In the genomic region with DNA sequence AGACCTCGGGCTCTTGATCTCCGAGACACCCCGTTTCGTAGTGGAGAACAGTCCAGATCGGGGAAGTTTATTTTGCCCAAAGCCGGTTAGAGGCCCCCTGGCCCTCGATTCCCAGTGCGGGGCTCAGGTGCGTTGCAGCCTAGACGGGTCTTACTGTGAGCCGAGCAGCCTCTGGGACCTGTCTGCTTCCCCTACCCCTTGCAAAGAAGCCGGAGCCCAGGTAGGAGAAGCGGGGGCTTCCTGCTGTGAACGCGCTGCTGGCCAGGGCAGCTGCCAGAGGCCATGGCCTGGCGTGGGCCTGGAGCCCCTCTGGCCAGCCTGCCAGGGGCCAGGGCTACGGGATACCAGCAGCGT, we compare ENCODE assay signal across 8 cellular contexts. TPM values are rescaled to one million over a fixed set of nuclear protein-coding genes. Genes with fewer than 3 reads are reported as not detected.
DNase-seq lines count a peak whose midpoint lies in the region; ATAC-seq and TF ChIP-seq lines count a peak whose summit lies in the region.

No MANE protein-coding gene starts in this region.

- no peaks in the 10 kb centered on the region for H3K9me3 ChIP-seq in H9 (ENCODE audit: control insufficient read depth, low read depth, low read length)
- no peaks in the 10 kb centered on the region for H3K9me3 ChIP-seq in right cardiac atrium (ENCODE audit: control insufficient read depth, low read length)

- H3K9me3 Mint-ChIP-seq in H9 (no peaks in the 10 kb centered on the region), progenitor cell of endocrine pancreas (ENCODE audit: low read depth) (no peaks in the 10 kb centered on the region)
- H3K9me3 Mint-ChIP-seq in stimulated activated memory B cell treated with anti-CD40 and anti-IgM and Interleukin-4, amounts not matched to agents 10 μg/mL and 1 μg/mL and 100 μg/mL, for 72 hours, result no peaks in the 10 kb centered on the region

- no peak overlapping the region for H4K91ac ChIP-seq in H9 (ENCODE audit: insufficient read length, low read depth, low read length)

- H3K4me3 Mint-ChIP-seq in H9 (peak overlapping the region; percentile 39 to 73), progenitor cell of endocrine pancreas (ENCODE audit: low read depth) (no peak overlapping the region)
- H3K4me3 Mint-ChIP-seq in stimulated activated memory B cell treated with anti-CD40 and anti-IgM and Interleukin-4, amounts not matched to agents 10 μg/mL and 1 μg/mL and 100 μg/mL, for 72 hours, result peak overlapping the region; percentile 77

- H3K27ac ChIP-seq in H9 (ENCODE audit: insufficient read length, low read depth, low read length) (no peak overlapping the region), right cardiac atrium (ENCODE audit: low read length) (peak overlapping the region; percentile 15)

- peaks cover 3 to 25% of the 10 kb centered on the region in 2 experiments for H3K4me1 Mint-ChIP-seq in H9
- H3K4me1 Mint-ChIP-seq in stimulated activated memory B cell treated with anti-CD40 and anti-IgM and Interleukin-4, amounts not matched to agents 10 μg/mL and 1 μg/mL and 100 μg/mL, for 72 hours, result peaks cover 74% of the 10 kb centered on the region
- peaks cover 2% of the 10 kb centered on the region for H3K4me1 Mint-ChIP-seq in progenitor cell of endocrine pancreas (ENCODE audit: low read depth)

- no peak overlapping the region for H2BK12ac ChIP-seq in H9 (ENCODE audit: insufficient read length, low read depth, low read length)

- H3T11ph ChIP-seq in H9 (ENCODE audit: low read length), result no peak overlapping the region

- H2BK20ac ChIP-seq in H9 (ENCODE audit: low read depth, low read length, poor library complexity, severe bottlenecking), result no peak overlapping the region

- intact Hi-C loops in right cardiac atrium (cut with DNase I), result no loop called here

- H2BK15ac ChIP-seq in H9 (ENCODE audit: low read depth, low read length), result no peak overlapping the region

- H3K27me3 ChIP-seq in H9 (ENCODE audit: insufficient read depth, low read length) (no peaks in the 10 kb centered on the region; the same call in 1 of the 2 replicates), right cardiac atrium (ENCODE audit: control insufficient read depth, insufficient read depth) (no peaks in the 10 kb centered on the region)

- no peak overlapping the region for H2BK5ac ChIP-seq in H9 (ENCODE audit: insufficient read length, low read length)

- no peaks in the 10 kb centered on the region for H4K20me1 ChIP-seq in H9 (ENCODE audit: control insufficient read depth, insufficient read depth, insufficient read length)

- no peak for DNase-seq in H9
- DNase-seq in activated CD4-positive, alpha-beta T cell treated with anti-CD3 and anti-CD28 coated beads, Interleukin-2, amount 50 U/mL, for 48 hours, result peak; percentile 21 to 24
- DNase-seq in right cardiac atrium, result no peak
- no peak for DNase-seq in HuH-7.5 (ENCODE audit: low spot score)
- DNase-seq in SIG-M5 (lab: John Stamatoyannopoulos, UW), result no peak
- no peak for DNase-seq in NCI-H2029 (lab: John Stamatoyannopoulos, UW)
- no peak for DNase-seq in progenitor cell of endocrine pancreas (ENCODE audit: low spot score, unreplicated experiment)

- no peak overlapping the region for H2BK120ac ChIP-seq in H9 (ENCODE audit: low read depth, low read length, poor library complexity, severe bottlenecking)

- no peak overlapping the region for H3K9ac ChIP-seq in H9 (ENCODE audit: extremely low read depth, insufficient read length, low read length)

- H3K23me2 ChIP-seq in H9 (ENCODE audit: insufficient read length, low read depth, low read length, poor library complexity, severe bottlenecking), result no peaks in the 10 kb centered on the region

- H3K18ac ChIP-seq in H9 (ENCODE audit: insufficient read length, low read depth, low read length), result no peak overlapping the region

- H3K27ac Mint-ChIP-seq in H9 (no peak overlapping the region), progenitor cell of endocrine pancreas (no peak overlapping the region)
- H3K27ac Mint-ChIP-seq in stimulated activated memory B cell treated with anti-CD40 and anti-IgM and Interleukin-4, amounts not matched to agents 10 μg/mL and 1 μg/mL and 100 μg/mL, for 72 hours, result peak overlapping the region; percentile 29

- no peak overlapping the region for H2AK5ac ChIP-seq in H9 (ENCODE audit: insufficient read length, low read length)

- H3K4me1 ChIP-seq in H9 (ENCODE audit: insufficient read depth, low read length), result no peaks in the 10 kb centered on the region; the same call in 1 of the 2 replicates
- H3K4me1 ChIP-seq in right cardiac atrium (ENCODE audit: control insufficient read depth, insufficient read depth, low read length), result peaks cover 6% of the 10 kb centered on the region

- peak overlapping the region; percentile 90 for H3K4me3 ChIP-seq in right cardiac atrium (ENCODE audit: low read length)

- no peak overlapping the region for H3K23ac ChIP-seq in H9 (ENCODE audit: insufficient read length, low read depth, low read length)

- H4K5ac ChIP-seq in H9 (ENCODE audit: insufficient read length, low read depth, low read length), result no peak overlapping the region

- H3K27me3 Mint-ChIP-seq in H9 (ENCODE audit: low read depth) (peaks cover 24% of the 10 kb centered on the region), progenitor cell of endocrine pancreas (peaks cover 27% of the 10 kb centered on the region)
- peaks cover 9% of the 10 kb centered on the region for H3K27me3 Mint-ChIP-seq in stimulated activated memory B cell treated with anti-CD40 and anti-IgM and Interleukin-4, amounts not matched to agents 10 μg/mL and 1 μg/mL and 100 μg/mL, for 72 hours

- H3K14ac ChIP-seq in H9 (ENCODE audit: insufficient read depth, low read length), result peak overlapping the region; percentile 10; the same call in 1 of the 2 replicates

- no peaks in the 10 kb centered on the region for H3K79me2 ChIP-seq in H9 (ENCODE audit: insufficient read depth, low read length)

- peak overlapping the region; percentile 50 for H3K4me2 ChIP-seq in H9 (ENCODE audit: insufficient read depth, insufficient read length, low read length)

- H3K79me1 ChIP-seq in H9 (ENCODE audit: insufficient read depth, low read depth, low read length, poor library complexity, severe bottlenecking), result no peaks in the 10 kb centered on the region

- H3K56ac ChIP-seq in H9 (ENCODE audit: insufficient read length, low read depth, low read length), result no peak overlapping the region

- H2AFZ ChIP-seq in H9 (ENCODE audit: low read length), result no peak overlapping the region

- H3K4ac ChIP-seq in H9 (ENCODE audit: low read depth, low read length), result no peak overlapping the region

- H3K36me3 Mint-ChIP-seq in H9 (ENCODE audit: insufficient read depth in 1 of 3, low read depth in 3 of 3), result no peaks in the 10 kb centered on the region
- no peaks in the 10 kb centered on the region for H3K36me3 Mint-ChIP-seq in stimulated activated memory B cell treated with anti-CD40 and anti-IgM and Interleukin-4, amounts not matched to agents 10 μg/mL and 1 μg/mL and 100 μg/mL, for 72 hours
- no peaks in the 10 kb centered on the region for H3K36me3 Mint-ChIP-seq in progenitor cell of endocrine pancreas (ENCODE audit: insufficient read depth)

- no peak for ATAC-seq in right cardiac atrium
- ATAC-seq in stimulated activated memory B cell treated with anti-CD40 and anti-IgM and Interleukin-4, amounts not matched to agents 10 μg/mL and 1 μg/mL and 100 μg/mL, for 72 hours, result peak; percentile 10

- WGBS in H9 (ENCODE audit: extremely low coverage, insufficient read length, low lambda C conversion rate), result no CpG with 5 or more reads among the region's 18 CpGs
- 22% methylated on average over 18 of the region's 18 CpGs for WGBS in right cardiac atrium

- no peak for TF ChIP-seq CTCF in H9 (conservative IDR thresholded peaks at IDR 0.05)
- TF ChIP-seq CTCF in progenitor cell of endocrine pancreas (IDR thresholded peaks at IDR 0.05; ENCODE audit: unreplicated experiment), result no peak

- no peak overlapping the region for H4K8ac ChIP-seq in H9 (replicated peaks; ENCODE audit: insufficient read length, low read depth, low read length)

RNA-seq across cellular contexts. Expression of gene TSPO, which starts 0.6 kb away (rescaled TPM):
- total RNA-seq in H9 (2021) (12.1 and 14.8 TPM in 2 replicates), right cardiac atrium (100 to 1,000 TPM in 1 of 4 donors, 10 to 100 TPM in 3; 69.6 to 102 (median 93.0) TPM), progenitor cell of endocrine pancreas (0.79 and 1.2 TPM in 2 replicates)
- 152 TPM for polyA plus RNA-seq in right cardiac atrium

RNA-seq across cellular contexts. Expression of gene MCAT, which starts 8.8 kb away (rescaled TPM):
- 20.3 and 21.5 TPM in 2 replicates for total RNA-seq in H9 (2021)
- 10 to 100 TPM; 12.5 to 13.8 (median 13.6) TPM for total RNA-seq in right cardiac atrium
- 14.5 TPM for polyA plus RNA-seq in right cardiac atrium
- total RNA-seq in progenitor cell of endocrine pancreas, result 20.4 and 24.0 TPM in 2 replicates

RNA-seq across cellular contexts. Expression of gene TTLL12, which starts 35.0 kb away (rescaled TPM):
- total RNA-seq in H9 (2021), result 89.6 and 90.2 TPM in 2 replicates
- 10 to 100 TPM in 3 of 4 donors, 1 to 10 TPM in 1; 6.9 to 11.0 (median 10.5) TPM for total RNA-seq in right cardiac atrium
- polyA plus RNA-seq in right cardiac atrium, result 7.8 TPM
- 40.9 and 43.9 TPM in 2 replicates for total RNA-seq in progenitor cell of endocrine pancreas

RNA-seq across cellular contexts. Expression of gene BIK, which starts 41.4 kb away (rescaled TPM):
- total RNA-seq in H9 (2021) (6.8 and 8.3 TPM in 2 replicates), right cardiac atrium (under 1 TPM in 3 of 4 donors, not detected in 1; 0.31 to 0.34 (median 0.32) TPM), progenitor cell of endocrine pancreas (1.7 and 1.9 TPM in 2 replicates)
- polyA plus RNA-seq in right cardiac atrium, result 0.52 TPM

Comparison
In these comparisons a context has a peak if more than half of its experiments do, and no peak if none do; other contexts are left out.
1. DNase-seq: peak in activated CD4-positive, alpha-beta T cell treated with anti-CD3 and anti-CD28 coated beads, Interleukin-2, amount 50 U/mL, for 48 hours (2 of 2); none in H9 (single experiment), right cardiac atrium (0 of 3), HuH-7.5 (single experiment), SIG-M5 (single experiment), NCI-H2029 (single experiment) and progenitor cell of endocrine pancreas (single experiment).